ENCODE assay signal across 8 cellular contexts in the genomic region with DNA sequence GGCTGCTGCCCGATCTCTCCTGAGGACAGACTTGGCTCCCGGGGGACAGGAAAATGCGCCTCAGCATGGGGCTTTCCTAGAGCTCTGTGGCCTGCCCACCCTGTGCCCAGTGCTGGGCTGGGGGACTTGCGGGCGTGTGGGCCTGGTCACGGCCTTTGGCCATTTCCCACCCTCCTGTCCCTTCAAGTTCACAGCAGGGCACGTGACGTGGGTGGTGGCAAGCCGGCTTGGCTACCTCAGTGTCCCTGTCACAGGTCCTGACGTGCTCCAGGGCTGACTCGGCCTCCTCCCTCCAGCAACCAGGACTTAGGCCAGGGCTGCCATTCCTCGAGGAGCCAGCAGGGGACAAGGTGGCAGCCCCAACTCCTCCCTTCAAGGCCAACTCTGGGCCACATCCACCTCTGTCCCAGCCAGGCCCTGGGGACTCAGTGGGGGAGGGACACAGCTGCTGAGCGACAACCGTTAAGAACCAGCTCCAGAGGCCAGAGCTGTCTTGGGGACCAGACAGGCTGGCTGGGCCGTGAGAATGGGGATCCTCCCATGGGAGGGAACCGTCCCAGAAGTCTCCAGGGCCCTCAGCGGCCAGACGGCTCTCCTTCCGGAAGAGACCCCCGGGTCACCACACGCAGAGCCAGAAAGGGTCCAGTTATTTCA. TPM values are rescaled to one million over a fixed set of nuclear protein-coding genes. Genes with fewer than 3 reads are reported as not detected.
A peak's percentile ranks its signal among the peaks of the same experiment; 100 is the strongest.
DNase-seq lines count a peak whose midpoint lies in the region; ATAC-seq and TF ChIP-seq lines count a peak whose summit lies in the region.

No MANE protein-coding gene starts in this region.

- peak overlapping the region; percentile 54; the same call in 1 of the 2 replicates for H3K27ac ChIP-seq in HUES64 (ENCODE audit: low read depth, low read length)
- 0 out of 2 replicates have a peak overlapping the region, but pooled peaks have one; percentile 2 for H3K27ac ChIP-seq in SK-N-MC
- H3K27ac ChIP-seq in ascending aorta, result peak overlapping the region; percentile 93 to 94
- H3K27ac ChIP-seq in sigmoid colon, result peak overlapping the region; percentile 65 to 78 (median 72)

- intact Hi-C loops in ascending aorta (cut with DNase I), result loop anchor here (1.0 kb wide), 1 partner anchor 51 kb away; a partner anchor contains a TSS
- intact Hi-C loops in sigmoid colon (cut with DNase I), result no loop called here

- no peak for TF ChIP-seq EP300 in sigmoid colon (IDR thresholded peaks at IDR 0.05)

- WGBS in HUES64, result 49% methylated on average over 21 of the region's 21 CpGs
- 12 to 32% methylated on average over 21 of the region's 21 CpGs for WGBS in sigmoid colon, 2 donors

- H3K4me1 ChIP-seq in HUES64 (ENCODE audit: insufficient read depth, low read length) (no peaks in the 10 kb centered on the region), ascending aorta (peaks cover 9 to 24% of the 10 kb centered on the region in 2 donors), sigmoid colon (peaks cover 0 to 50% (median 40%) of the 10 kb centered on the region in 4 donors)

- H3K9ac ChIP-seq in HUES64 (ENCODE audit: low read depth, low read length) (no peak overlapping the region), SK-N-MC (ENCODE audit: insufficient read length) (no peak overlapping the region)

- peak; percentile 83 for DNase-seq in ELR (ENCODE audit: low read depth)
- DNase-seq in SK-N-MC (ENCODE audit: low read depth, low spot score), result no peak
- DNase-seq in ascending aorta (ENCODE audit: low spot score in 2 of 2), result peak; percentile 82 to 94
- peak; percentile 91 for DNase-seq in hepatic stellate cell (ENCODE audit: low spot score)
- peak; percentile 90 for DNase-seq in sigmoid colon
- DNase-seq in occipital lobe (lab: John Stamatoyannopoulos, UW), result no peak

- ATAC-seq in GM21447 (IDR thresholded peaks at IDR 0.05; ENCODE audit: unreplicated experiment), result peak; percentile 60

- H3K27me3 ChIP-seq in HUES64 (ENCODE audit: insufficient read depth, low read length) (no peaks in the 10 kb centered on the region), ascending aorta (no peaks in the 10 kb centered on the region), sigmoid colon (no peaks in the 10 kb centered on the region)

- H3K36me3 ChIP-seq in HUES64 (ENCODE audit: insufficient read depth, low read length), result peaks cover 35% of the 10 kb centered on the region
- peaks cover 13% of the 10 kb centered on the region for H3K36me3 ChIP-seq in SK-N-MC (ENCODE audit: insufficient read depth, low read length)
- peaks cover 43 to 56% of the 10 kb centered on the region in 2 donors for H3K36me3 ChIP-seq in ascending aorta
- peaks cover 41 to 55% (median 44%) of the 10 kb centered on the region in 4 donors for H3K36me3 ChIP-seq in sigmoid colon

- H3K4me3 ChIP-seq in HUES64 (ENCODE audit: low read length), result no peak overlapping the region
- no peak overlapping the region for H3K4me3 ChIP-seq in SK-N-MC
- H3K4me3 ChIP-seq in ascending aorta, result peak overlapping the region in 1 of 2 donors; percentile 43
- H3K4me3 ChIP-seq in sigmoid colon, result no peak overlapping the region

- no peak for TF ChIP-seq POLR2A in sigmoid colon (IDR thresholded peaks at IDR 0.05)

- TF ChIP-seq CTCF in ascending aorta (IDR thresholded peaks at IDR 0.05), result peak; percentile 91 to 97 (median 93)
- TF ChIP-seq CTCF in sigmoid colon (IDR thresholded peaks at IDR 0.05), result peak; percentile 37 to 89 (median 78)

- no peaks in the 10 kb centered on the region for H3K9me3 ChIP-seq in HUES64 (ENCODE audit: insufficient read depth, low read depth, low read length)
- H3K9me3 ChIP-seq in SK-N-MC (ENCODE audit: low read depth, low read length), result no peaks in the 10 kb centered on the region
- no peaks in the 10 kb centered on the region for H3K9me3 ChIP-seq in ascending aorta
- H3K9me3 ChIP-seq in sigmoid colon, result no peaks in the 10 kb centered on the region

RNA-seq across cellular contexts. Expression of a gene that starts 1.0 kb away (rescaled TPM):
- 3.7 TPM for polyA plus RNA-seq in HUES64 (2013, experiment 1 of 2)
- polyA plus RNA-seq in HUES64 (2013, experiment 2 of 2), result 4.8 TPM
- total RNA-seq in ascending aorta (33.1 TPM), sigmoid colon (10 to 100 TPM in 2 of 4 donors, 1 to 10 TPM in 2; 4.3 to 11.4 (median 9.6) TPM), occipital lobe (1.1 TPM)
- polyA plus RNA-seq in sigmoid colon, result 10 to 100 TPM in 2 of 3 donors, 1 to 10 TPM in 1; 6.0 to 61.9 (median 17.1) TPM

RNA-seq across cellular contexts. Expression of a gene that starts 9.9 kb away (rescaled TPM):
- polyA plus RNA-seq in HUES64 (2013, experiment 1 of 2), result 52.7 TPM
- 68.0 TPM for polyA plus RNA-seq in HUES64 (2013, experiment 2 of 2)
- total RNA-seq in ascending aorta (50.7 TPM), sigmoid colon (10 to 100 TPM; 44.2 to 73.1 (median 56.9) TPM), occipital lobe (25.9 TPM)
- polyA plus RNA-seq in sigmoid colon, result 100 to 1,000 TPM in 1 of 3 donors, 10 to 100 TPM in 2; 87.1 to 110 (median 91.3) TPM

RNA-seq across cellular contexts. Expression of a gene that starts 33.2 kb away (rescaled TPM):
- polyA plus RNA-seq in HUES64 (2013, experiment 1 of 2), result 2.8 TPM
- polyA plus RNA-seq in HUES64 (2013, experiment 2 of 2), result 4.8 TPM
- total RNA-seq in ascending aorta (132 TPM), sigmoid colon (10 to 100 TPM; 27.8 to 40.9 (median 37.2) TPM), occipital lobe (12.3 TPM)
- polyA plus RNA-seq in sigmoid colon, result 10 to 100 TPM; 28.7 to 41.0 (median 39.0) TPM

RNA-seq across cellular contexts. Expression of a gene that starts 51.6 kb away (rescaled TPM):
- 21.4 TPM for polyA plus RNA-seq in HUES64 (2013, experiment 1 of 2)
- 21.0 TPM for polyA plus RNA-seq in HUES64 (2013, experiment 2 of 2)
- 43.3 TPM for total RNA-seq in ascending aorta
- total RNA-seq in sigmoid colon, result 10 to 100 TPM; 22.4 to 27.5 (median 25.1) TPM
- polyA plus RNA-seq in sigmoid colon, result 10 to 100 TPM in 2 of 3 donors, 1 to 10 TPM in 1; 7.2 to 19.1 (median 10.2) TPM
- total RNA-seq in occipital lobe, result 11.9 TPM

RNA-seq across cellular contexts. Expression of a gene that starts 59.5 kb away (rescaled TPM):
- 48.8 TPM for polyA plus RNA-seq in HUES64 (2013, experiment 1 of 2)
- 47.4 TPM for polyA plus RNA-seq in HUES64 (2013, experiment 2 of 2)
- total RNA-seq in ascending aorta (31.9 TPM), sigmoid colon (10 to 100 TPM; 32.8 to 50.6 (median 41.8) TPM), occipital lobe (30.7 TPM)
- polyA plus RNA-seq in sigmoid colon, result 10 to 100 TPM; 55.9 to 71.5 (median 57.1) TPM

Comparison
In these comparisons a context has a peak if more than half of its experiments do, and no peak if none do; other contexts are left out.
1. DNase-seq: peak in ELR (single experiment), ascending aorta (2 of 2), hepatic stellate cell (single experiment) and sigmoid colon (single experiment); none in SK-N-MC (single experiment) and occipital lobe (single experiment).
2. H3K27ac ChIP-seq: peak in every context shown above with its lines; median percentile 94 in ascending aorta; 72 in sigmoid colon; 54 in HUES64; 2 in SK-N-MC.